30 cellular contexts compared by ENCODE assay signal in genomic region chr20:35431621-35432429, GRCh38. TPM values are rescaled to one million over a fixed set of nuclear protein-coding genes. Genes with fewer than 3 reads are reported as not detected.
A peak's percentile ranks its signal among the peaks of the same experiment; 100 is the strongest.
DNase-seq lines count a peak whose midpoint lies in the region; ATAC-seq, FAIRE-seq and TF ChIP-seq lines count a peak whose summit lies in the region.
"Had no signal": no experiment of that assay in that cellular context is flagged by ENCODE, and none has a peak within 500 bp of the region (broad histone marks: within the 10 kb centered on the region; RNA-seq: fewer than 3 reads in every experiment).

No MANE protein-coding gene starts in this region.

- H3K27ac ChIP-seq in GM23338 (ENCODE audit: low read depth) (no peak overlapping the region), RWPE2 (ENCODE audit: poor library complexity, severe bottlenecking) (no peak overlapping the region), mesenchymal stem cell (ENCODE audit: low read length, poor library complexity, severe bottlenecking) (no peak overlapping the region), trophoblast cell (ENCODE audit: low read depth, low read length) (no peak overlapping the region)
- H3K27ac ChIP-seq: pancreas, SJSA1, testis, uterus, VCaP had no signal

- no peaks in the 10 kb centered on the region for H3K36me3 Mint-ChIP-seq in GM23338 (ENCODE audit: low read depth)
- H3K36me3 Mint-ChIP-seq: activated naive CD8-positive, alpha-beta T cell; memory B cell had no signal

- no peaks in the 10 kb centered on the region for H4K20me1 ChIP-seq in GM23338 (replicated peaks; ENCODE audit: insufficient read depth)

- H3K4me3 ChIP-seq in GM23338, result no peak overlapping the region
- H3K4me3 ChIP-seq in RWPE2 (ENCODE audit: severe bottlenecking), result no peak overlapping the region
- H3K4me3 ChIP-seq in mesenchymal stem cell (ENCODE audit: insufficient read depth in 1 of 2, low read depth in 1 of 2, low read length in 2 of 2), result no peak overlapping the region
- H3K4me3 ChIP-seq in trophoblast cell (ENCODE audit: low read depth, low read length), result no peak overlapping the region
- H3K4me3 ChIP-seq: pancreas, SJSA1, smooth muscle cell, testis, uterus had no signal

- WGBS in mesenchymal stem cell, result 64% methylated on average over 6 of the region's 6 CpGs
- WGBS in trophoblast cell (ENCODE audit: extremely low coverage, insufficient coverage, insufficient read length), result no CpG with 5 or more reads among the region's 6 CpGs

- H3K27me3 ChIP-seq in GM23338 (ENCODE audit: insufficient read depth) (no peaks in the 10 kb centered on the region), RWPE2 (ENCODE audit: insufficient read depth, poor library complexity, severe bottlenecking) (no peaks in the 10 kb centered on the region), mesenchymal stem cell (ENCODE audit: control insufficient read depth in 1 of 2, insufficient read depth in 1 of 2, low read length in 2 of 2) (no peaks in the 10 kb centered on the region), trophoblast cell (ENCODE audit: insufficient read depth, low read length) (no peaks in the 10 kb centered on the region)
- H3K27me3 ChIP-seq: pancreas, SJSA1, testis, uterus had no signal

- H2BK15ac ChIP-seq in mesenchymal stem cell (ENCODE audit: low read depth, poor library complexity, severe bottlenecking), result no peak overlapping the region

- H3K79me1 ChIP-seq in mesenchymal stem cell (replicated peaks; ENCODE audit: low read length, poor library complexity, severe bottlenecking) (peaks cover 11% of the 10 kb centered on the region), trophoblast cell (ENCODE audit: low read length) (peaks cover 8% of the 10 kb centered on the region)

- peaks cover 28% of the 10 kb centered on the region for H3K4me1 Mint-ChIP-seq in GM23338
- H3K4me1 Mint-ChIP-seq: activated CD4-positive, alpha-beta T cell treated with anti-CD3 and anti-CD28 coated beads, Interleukin-2, amount 10 ng/mL, durations not matched to agents 24 days and 14 days had no signal

- no peak for TF ChIP-seq CTCF in GM23338 (conservative IDR thresholded peaks at IDR 0.05; ENCODE audit: low read depth in 2 of 2)
- no peak for TF ChIP-seq CTCF in RWPE2 (IDR thresholded peaks at IDR 0.05; ENCODE audit: poor library complexity, severe bottlenecking)
- TF ChIP-seq CTCF in omental fat pad (IDR thresholded peaks at IDR 0.05), result no peak

- H3F3A ChIP-seq in GM23338 (replicated peaks; ENCODE audit: low read depth), result no peaks in the 10 kb centered on the region

- H3K36me3 ChIP-seq in GM23338 (ENCODE audit: insufficient read depth) (no peaks in the 10 kb centered on the region), RWPE2 (ENCODE audit: low read depth) (no peaks in the 10 kb centered on the region), mesenchymal stem cell (ENCODE audit: control insufficient read depth in 1 of 2, insufficient read depth in 2 of 2, low read depth in 1 of 2, low read length in 2 of 2) (peaks cover 7 to 31% of the 10 kb centered on the region in 2 experiments), trophoblast cell (ENCODE audit: control insufficient read depth in 1 of 2, insufficient read depth in 2 of 2, low read length in 2 of 2) (no peaks in the 10 kb centered on the region)
- H3K36me3 ChIP-seq: pancreas, SJSA1, uterus had no signal

- peak overlapping the region; percentile 22 to 87 for H2BK12ac ChIP-seq in mesenchymal stem cell (ENCODE audit: low read length in 2 of 2)
- peak overlapping the region; percentile 32 for H2BK12ac ChIP-seq in trophoblast cell (ENCODE audit: low read length)

- DNase-seq in GM23338 (ENCODE audit: low spot score) (no peak), RWPE2 (ENCODE audit: low spot score) (no peak), mesenchymal stem cell (no peak), trophoblast cell (no peak), GM12892 (ENCODE audit: insufficient read length) (no peak), superior temporal gyrus (ENCODE audit: extremely low spot score) (no peak), omental fat pad (ENCODE audit: low spot score) (no peak)
- DNase-seq: activated CD4-positive, alpha-beta T cell treated with anti-CD3 and anti-CD28 coated beads, Interleukin-2, amount 10 ng/mL, durations not matched to agents 24 days and 14 days; activated CD8-positive, alpha-beta memory T cell treated with anti-CD3 and anti-CD28 coated beads for 24 hours; activated effector memory CD4-positive, alpha-beta T cell treated with anti-CD3 and anti-CD28 coated beads, Interleukin-2, amount 50 U/mL, for 16 hours; aorta; effector CD4-positive, alpha-beta T cell; EL; NCI-H1694; NCI-H446; NCI-H774; pancreas; stimulated activated naive CD4-positive, alpha-beta T cell treated with Interleukin-2 at 50 U/mL for 16 hours; T1000; testis; uterus had no signal

- no peaks in the 10 kb centered on the region for H3K79me2 ChIP-seq in GM23338 (replicated peaks; ENCODE audit: insufficient read depth)
- H3K79me2 ChIP-seq in trophoblast cell (ENCODE audit: control insufficient read depth, insufficient read depth, low read length, poor library complexity), result no peaks in the 10 kb centered on the region

- H3K4me1 ChIP-seq in GM23338 (ENCODE audit: insufficient read depth) (0 out of 2 replicates have a peak, but pooled peaks cover 6% of the 10 kb centered on the region), RWPE2 (ENCODE audit: insufficient read depth, poor library complexity, severe bottlenecking) (no peaks in the 10 kb centered on the region), mesenchymal stem cell (ENCODE audit: control insufficient read depth, insufficient read depth, low read depth, low read length) (peaks cover 31% of the 10 kb centered on the region), trophoblast cell (ENCODE audit: control insufficient read depth in 1 of 2, insufficient read depth in 2 of 2, low read length in 2 of 2) (peaks cover 11 to 19% of the 10 kb centered on the region in 2 experiments)
- H3K4me1 ChIP-seq: pancreas, SJSA1, testis, uterus had no signal

- no peak overlapping the region for H3K4me2 ChIP-seq in GM23338
- H3K4me2 ChIP-seq in mesenchymal stem cell (ENCODE audit: low read length, poor library complexity, severe bottlenecking), result no peak overlapping the region
- H3K4me2 ChIP-seq in trophoblast cell (ENCODE audit: low read length), result no peak overlapping the region
- H3K4me2 ChIP-seq: smooth muscle cell had no signal

- peak overlapping the region; percentile 40 for H2BK120ac ChIP-seq in mesenchymal stem cell (ENCODE audit: low read depth, low read length)
- H2BK120ac ChIP-seq in trophoblast cell (ENCODE audit: insufficient read depth, low read length, poor library complexity), result peak overlapping the region; percentile 36

- H3K9me2 ChIP-seq in GM23338 (ENCODE audit: insufficient read depth), result no peaks in the 10 kb centered on the region

- H3K18ac ChIP-seq in mesenchymal stem cell (ENCODE audit: low read depth in 1 of 2, low read length in 2 of 2) (peak overlapping the region; percentile 35 to 40), trophoblast cell (ENCODE audit: low read length) (no peak overlapping the region)

- H2BK5ac ChIP-seq in mesenchymal stem cell (ENCODE audit: low read depth, low read length, poor library complexity, severe bottlenecking), result no peak overlapping the region
- H2BK5ac ChIP-seq in trophoblast cell (ENCODE audit: low read depth, low read length, poor library complexity), result no peak overlapping the region

- H3K9me3 Mint-ChIP-seq in GM23338, result no peaks in the 10 kb centered on the region
- H3K9me3 Mint-ChIP-seq: activated CD4-positive, alpha-beta T cell treated with anti-CD3 and anti-CD28 coated beads, Interleukin-2, amount 10 ng/mL, durations not matched to agents 24 days and 14 days; memory B cell had no signal

- no peak overlapping the region for H3K9ac ChIP-seq in mesenchymal stem cell (ENCODE audit: low read length)
- no peak overlapping the region for H3K9ac ChIP-seq in trophoblast cell (ENCODE audit: low read length)

- no peak overlapping the region for H3K14ac ChIP-seq in mesenchymal stem cell (ENCODE audit: low read length in 2 of 2)
- H3K14ac ChIP-seq in trophoblast cell (ENCODE audit: low read length), result no peak overlapping the region

- TF ChIP-seq POLR2A in GM12892 (IDR thresholded peaks at IDR 0.05; ENCODE audit: low read depth, low read length), result no peak

- H3K23ac ChIP-seq in mesenchymal stem cell (ENCODE audit: low read length in 2 of 2) (no peak overlapping the region), trophoblast cell (ENCODE audit: low read length) (no peak overlapping the region)

- no peak overlapping the region for H3K27ac Mint-ChIP-seq in GM23338
- H3K27ac Mint-ChIP-seq: activated CD4-positive, alpha-beta T cell treated with anti-CD3 and anti-CD28 coated beads, Interleukin-2, amount 10 ng/mL, durations not matched to agents 24 days and 14 days; activated naive CD8-positive, alpha-beta T cell; memory B cell had no signal

- H3K9me3 ChIP-seq in RWPE2 (ENCODE audit: severe bottlenecking), result no peaks in the 10 kb centered on the region
- H3K9me3 ChIP-seq in mesenchymal stem cell (ENCODE audit: control insufficient read depth, low read length), result no peaks in the 10 kb centered on the region
- H3K9me3 ChIP-seq in trophoblast cell (ENCODE audit: insufficient read depth, low read depth, low read length), result peaks cover 1% of the 10 kb centered on the region
- H3K9me3 ChIP-seq: pancreas, SJSA1, testis, uterus had no signal

- peak overlapping the region; percentile 58 for H4K8ac ChIP-seq in mesenchymal stem cell (ENCODE audit: low read length)
- peak overlapping the region; percentile 79 for H4K8ac ChIP-seq in trophoblast cell (ENCODE audit: low read depth, low read length)

- H3K27me3 Mint-ChIP-seq in GM23338 (ENCODE audit: insufficient read depth, low read depth, poor library complexity), result peaks cover 6% of the 10 kb centered on the region
- H3K27me3 Mint-ChIP-seq: activated naive CD8-positive, alpha-beta T cell had no signal

- ATAC-seq in GM23338 (peak; percentile 29), RWPE2 (ENCODE audit: low read depth) (0 out of 3 replicates have a peak, but pooled peaks have one; percentile 4), omental fat pad (ENCODE audit: low FRiP score) (no peak)
- ATAC-seq: left lobe of liver, pancreas had no signal

- H4K91ac ChIP-seq in mesenchymal stem cell (ENCODE audit: low read length) (no peak overlapping the region), trophoblast cell (ENCODE audit: low read depth, low read length) (peak overlapping the region; percentile 42)

- H2AK5ac ChIP-seq in mesenchymal stem cell (ENCODE audit: low read length, severe bottlenecking) (peak overlapping the region; percentile 55), trophoblast cell (ENCODE audit: low read length) (peak overlapping the region; percentile 26)

- H3K4me3 Mint-ChIP-seq in GM23338, result no peak overlapping the region
- H3K4me3 Mint-ChIP-seq: activated CD4-positive, alpha-beta T cell treated with anti-CD3 and anti-CD28 coated beads, Interleukin-2, amount 10 ng/mL, durations not matched to agents 24 days and 14 days; activated naive CD8-positive, alpha-beta T cell; memory B cell had no signal

- H2AFZ ChIP-seq in GM23338, result peak overlapping the region; percentile 89
- peak overlapping the region; percentile 96 for H2AFZ ChIP-seq in mesenchymal stem cell (ENCODE audit: low read depth, low read length)
- peak overlapping the region; percentile 71 for H2AFZ ChIP-seq in trophoblast cell (ENCODE audit: insufficient read depth, low read length, poor library complexity)

- peak overlapping the region; percentile 10 to 49 for H3K4ac ChIP-seq in mesenchymal stem cell (ENCODE audit: low read depth in 1 of 2, low read length in 2 of 2)
- no peak overlapping the region for H3K4ac ChIP-seq in trophoblast cell (ENCODE audit: low read depth, low read length)

- FAIRE-seq in GM12892 (lab: Jason Lieb, UNC), result no peak
- FAIRE-seq: bronchial epithelial cell, colon, GM12891, pancreas had no signal

- H4K12ac ChIP-seq in trophoblast cell (ENCODE audit: low read depth, low read length), result no peak overlapping the region

RNA-seq across cellular contexts. Expression of gene GDF5, which starts 6.2 kb away (rescaled TPM):
- total RNA-seq in GM23338 (2014; rRNA removed; shearing (Covaris generic)), result 0.50 TPM in 1 of 2 replicates, not detected in the other
- polyA plus RNA-seq in GM23338 (2016; fragmentation: Nextera tagmentation; extraction: Ambion mirVana), result not detected in 2 replicates
- 0.08 TPM for polyA plus RNA-seq in mesenchymal stem cell (2013, experiment 1 of 2)
- 0.07 TPM for polyA plus RNA-seq in mesenchymal stem cell (2013, experiment 2 of 2)
- polyA plus RNA-seq in trophoblast cell (2013), result 0.04 TPM in 2 replicates
- polyA plus RNA-seq in GM12892 (2012; ENCODE audit: missing spikeins), result not detected
- total RNA-seq in omental fat pad, result 1 to 10 TPM in 3 of 4 donors, under 1 TPM in 1; 0.47 to 2.6 (median 1.8) TPM
- total RNA-seq: activated CD4-positive, alpha-beta T cell treated with anti-CD3 and anti-CD28 coated beads, Interleukin-2, amount 10 ng/mL, durations not matched to agents 24 days and 14 days; left lobe of liver; pancreas; SJSA1 had no signal

RNA-seq across cellular contexts. Expression of gene UQCC1, which starts 20.1 kb away (rescaled TPM):
- 46.9 and 67.8 TPM in 2 replicates for total RNA-seq in GM23338 (2014; rRNA removed; shearing (Covaris generic))
- polyA plus RNA-seq in GM23338 (2016; fragmentation: Nextera tagmentation; extraction: Ambion mirVana), result 25.0 and 25.1 TPM in 2 replicates
- 22.6 TPM for polyA plus RNA-seq in mesenchymal stem cell (2013, experiment 1 of 2)
- polyA plus RNA-seq in mesenchymal stem cell (2013, experiment 2 of 2), result 26.4 TPM
- polyA plus RNA-seq in trophoblast cell (2013), result 28.8 and 32.1 TPM in 2 replicates
- polyA plus RNA-seq in GM12892 (2012; ENCODE audit: missing spikeins), result 35.7 TPM
- 10 to 100 TPM; 28.4 to 44.0 (median 32.3) TPM for total RNA-seq in omental fat pad

RNA-seq across cellular contexts. Expression of gene CEP250, which starts 23.6 kb away (rescaled TPM):
- total RNA-seq in GM23338 (2014; rRNA removed; shearing (Covaris generic)), result 28.0 and 39.0 TPM in 2 replicates
- polyA plus RNA-seq in GM23338 (2016; fragmentation: Nextera tagmentation; extraction: Ambion mirVana), result 28.9 and 29.1 TPM in 2 replicates
- polyA plus RNA-seq in mesenchymal stem cell (2013, experiment 1 of 2), result 8.5 TPM
- polyA plus RNA-seq in mesenchymal stem cell (2013, experiment 2 of 2), result 8.0 TPM
- polyA plus RNA-seq in trophoblast cell (2013), result 11.3 TPM in 2 replicates
- 18.8 TPM for polyA plus RNA-seq in GM12892 (2012; ENCODE audit: missing spikeins)
- total RNA-seq in omental fat pad, result 10 to 100 TPM; 14.6 to 25.4 (median 16.2) TPM
